In the genomic region with DNA sequence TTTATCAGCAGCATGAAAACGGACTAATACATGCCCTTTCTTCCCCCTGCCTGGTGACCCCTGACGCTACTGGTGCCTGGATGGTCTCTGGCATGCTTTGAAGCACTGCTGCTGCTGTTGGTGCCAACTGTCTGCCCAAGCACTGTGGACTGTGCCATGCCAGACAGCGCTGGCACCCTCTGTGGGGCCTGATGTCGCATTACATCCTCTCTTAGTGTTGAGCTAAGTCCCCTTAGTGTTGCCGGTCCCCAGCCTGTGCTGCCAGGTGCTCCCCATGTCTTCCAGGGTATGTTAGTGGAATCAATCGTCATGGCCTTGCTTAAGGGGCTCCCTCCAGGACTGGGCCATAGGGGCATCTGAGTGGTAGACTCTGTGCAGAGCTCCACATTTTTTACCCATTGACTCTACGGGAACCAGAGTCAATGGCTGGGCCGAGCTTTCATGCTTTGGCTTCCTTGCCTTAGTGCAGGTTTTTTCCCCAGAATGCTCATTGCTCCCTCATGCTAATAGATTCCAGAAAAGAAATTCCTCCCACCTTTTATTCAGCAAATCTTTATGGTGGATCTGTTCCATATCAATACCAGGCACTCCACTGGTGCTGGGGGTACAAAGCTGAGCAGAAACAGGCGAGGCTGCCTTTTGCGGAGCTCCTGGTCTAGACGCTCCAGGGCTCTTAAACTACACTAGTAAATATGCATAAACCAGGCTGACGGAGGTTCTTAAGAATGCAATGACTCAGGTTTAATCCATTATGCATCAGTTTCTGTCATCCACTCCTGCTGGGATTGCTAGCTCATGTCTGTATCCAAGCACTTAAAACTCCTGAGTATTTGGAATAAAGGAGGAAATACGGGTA, we compare ENCODE assay signal across 12 cellular contexts. TPM values are rescaled to one million over a fixed set of nuclear protein-coding genes. Genes with fewer than 3 reads are reported as not detected.
DNase-seq lines count a peak whose midpoint lies in the region; ATAC-seq, FAIRE-seq and TF ChIP-seq lines count a peak whose summit lies in the region.
"Had no signal": no experiment of that assay in that cellular context is flagged by ENCODE, and none has a peak within 500 bp of the region (broad histone marks: within the 10 kb centered on the region; RNA-seq: fewer than 3 reads in every experiment).

No MANE protein-coding gene starts in this region.

- intact Hi-C loops in MCF 10A (cut with micrococcal nuclease): loop anchor here (5.0 kb wide), 1 partner anchor 50 kb away; no protein-coding TSS in a partner anchor
- intact Hi-C loops in breast epithelium (cut with DNase I; ENCODE audit: low total_unique reads): no loop called here
- intact Hi-C loops in GM12878 (cut with micrococcal nuclease; ENCODE audit: unreplicated experiment): no loop called here
- intact Hi-C loops in upper lobe of right lung (cut with DNase I): no loop called here
- intact Hi-C loops in CD4-positive, alpha-beta T cell (cut with DNase I, micrococcal nuclease): no loop called here

- H3K27ac ChIP-seq in breast epithelium (no peak overlapping the region), GM12878 (ENCODE audit: control insufficient read depth, insufficient read depth) (no peak overlapping the region), upper lobe of right lung (no peak overlapping the region)
- H3K27ac ChIP-seq in CD4-positive, alpha-beta T cell (ENCODE audit: low read depth, low read length): no peak overlapping the region

- no peak overlapping the region for H3K9ac ChIP-seq in GM12878 (ENCODE audit: control insufficient read depth, insufficient read depth, low read length)

- H3K36me3 ChIP-seq in breast epithelium: no peaks in the 10 kb centered on the region
- no peaks in the 10 kb centered on the region for H3K36me3 ChIP-seq in GM12878 (ENCODE audit: control insufficient read depth in 2 of 2, insufficient read depth in 2 of 2, low read length in 1 of 2)
- no peaks in the 10 kb centered on the region for H3K36me3 ChIP-seq in upper lobe of right lung

- H3K27me3 Mint-ChIP-seq in MCF 10A (ENCODE audit: insufficient read depth, unreplicated experiment): no peaks in the 10 kb centered on the region
- H3K27me3 Mint-ChIP-seq in CD4-positive, alpha-beta T cell: peaks cover 4% of the 10 kb centered on the region

- TF ChIP-seq POLR2A in breast epithelium (IDR thresholded peaks at IDR 0.05) (no peak), GM12878 (IDR thresholded peaks at IDR 0.05; ENCODE audit: low read depth, low read length) (no peak)

- peaks cover 31% of the 10 kb centered on the region for H3K4me1 Mint-ChIP-seq in MCF 10A (ENCODE audit: insufficient read depth, unreplicated experiment)
- no peaks in the 10 kb centered on the region for H3K4me1 Mint-ChIP-seq in CD4-positive, alpha-beta T cell (ENCODE audit: low read depth)

- in situ Hi-C loops in GM12878 (cut with MboI): no loop called here

- no peak for FAIRE-seq in GM12878 (lab: Jason Lieb, UNC)
- FAIRE-seq: GM18507 had no signal

- no peak for TF ChIP-seq EP300 in GM12878 (IDR thresholded peaks at IDR 0.05; ENCODE audit: borderline replicate concordance in 1 of 2, control insufficient read depth in 1 of 2, low read depth in 2 of 2, low read length in 2 of 2)

- TF ChIP-seq CTCF in MCF 10A (IDR thresholded peaks at IDR 0.05; ENCODE audit: unreplicated experiment): no peak
- no peak for TF ChIP-seq CTCF in breast epithelium (IDR thresholded peaks at IDR 0.05)
- TF ChIP-seq CTCF in GM12878 (IDR thresholded peaks at IDR 0.05 in 2 of 3, conservative IDR thresholded peaks at IDR 0.05 in 1 of 3; ENCODE audit: control insufficient read depth in 2 of 3, extremely low read depth in 1 of 3, insufficient read depth in 1 of 3, low read depth in 3 of 3, low read length in 3 of 3): no peak
- TF ChIP-seq CTCF in upper lobe of right lung (IDR thresholded peaks at IDR 0.05): no peak
- no peak for TF ChIP-seq CTCF in CD4-positive, alpha-beta T cell (IDR thresholded peaks at IDR 0.05)

- no peaks in the 10 kb centered on the region for H3K9me3 Mint-ChIP-seq in MCF 10A (ENCODE audit: unreplicated experiment)
- no peaks in the 10 kb centered on the region for H3K9me3 Mint-ChIP-seq in CD4-positive, alpha-beta T cell
- H3K9me3 Mint-ChIP-seq: activated B cell treated with CpG ODN at 0.5 μM for 24 hours; activated naive CD8-positive, alpha-beta T cell treated with anti-CD3 and anti-CD28 coated beads, Interleukin-2, amount 50 U/mL, for 24 hours had no signal

- no peak for TF ChIP-seq RAD21 in GM12878 (IDR thresholded peaks at IDR 0.05; ENCODE audit: insufficient read depth, low read depth, low read length)

- SMC1A ChIA-PET in GM12878 (lab: Charles Lee; ENCODE audit: uncharacterized antibody, unreplicated experiment): no interaction called here

- DNase-seq in MCF 10A (ENCODE audit: unreplicated experiment): peak; percentile 90
- DNase-seq in breast epithelium (ENCODE audit: low spot score in 2 of 2): no peak
- DNase-seq in GM12878 (ENCODE audit: low read depth, low spot score): no peak
- DNase-seq in iPS-NIHi11 (ENCODE audit: low spot score): peak; percentile 32
- DNase-seq in upper lobe of right lung: no peak
- DNase-seq in CD4-positive, alpha-beta T cell: no peak
- no peak for DNase-seq in NCI-H2081 (lab: John Stamatoyannopoulos, UW)
- DNase-seq: activated B cell treated with CpG ODN at 0.5 μM for 24 hours; activated naive CD8-positive, alpha-beta T cell treated with anti-CD3 and anti-CD28 coated beads, Interleukin-2, amount 50 U/mL, for 24 hours; NCI-H2227 treated with DMSO at 0.1 percent for 48 hours had no signal

- no TSS peak for BruUV-seq in MCF 10A (replicated peaks; lab: Mats Ljungman, UMichigan)
- no TSS peak for BruUV-seq in GM12878 (replicated peaks; lab: Mats Ljungman, UMichigan)

- H3K4me2 ChIP-seq in GM12878 (ENCODE audit: control insufficient read depth, insufficient read depth): no peak overlapping the region

- H3K27me3 ChIP-seq in breast epithelium (no peaks in the 10 kb centered on the region), GM12878 (replicated peaks in 1 of 2; ENCODE audit: control insufficient read depth in 2 of 2, insufficient read depth in 2 of 2, low read length in 1 of 2) (no peaks in the 10 kb centered on the region; a peak in 1 of 4 replicates), upper lobe of right lung (no peaks in the 10 kb centered on the region)
- no peaks in the 10 kb centered on the region for H3K27me3 ChIP-seq in CD4-positive, alpha-beta T cell (ENCODE audit: control insufficient read depth, insufficient read depth, low read length)

- POLR2A ChIA-PET in MCF 10A (lab: Yijun Ruan, JAX): interaction anchor here (0.9 to 1.2 kb wide), 3 partner anchors 12 to 46 kb away, joined by 3 to 4 read pairs (median 3); no protein-coding TSS in a partner anchor
- POLR2A ChIA-PET in GM12878 (lab: Charles Lee): no interaction called here
- POLR2A ChIA-PET in CD4-positive, alpha-beta T cell (lab: Charles Lee): no interaction called here

- 35% methylated on average over 13 of the region's 13 CpGs for WGBS in GM12878 (ENCODE audit: insufficient coverage, insufficient replicate concordance, low lambda C conversion rate, missing lambda C conversion rate)

- no peaks in the 10 kb centered on the region for H3K36me3 Mint-ChIP-seq in MCF 10A (ENCODE audit: insufficient read depth, unreplicated experiment)
- no peaks in the 10 kb centered on the region for H3K36me3 Mint-ChIP-seq in CD4-positive, alpha-beta T cell (ENCODE audit: low read depth)

- ATAC-seq in GM12878: peak; percentile 32; the same call in 1 of the 3 replicates
- ATAC-seq in upper lobe of right lung: peak; percentile 79
- ATAC-seq in CD4-positive, alpha-beta T cell (ENCODE audit: poor library complexity): no peak
- ATAC-seq in GM21723 (IDR thresholded peaks at IDR 0.05; ENCODE audit: unreplicated experiment): no peak
- ATAC-seq: activated naive CD8-positive, alpha-beta T cell treated with anti-CD3 and anti-CD28 coated beads, Interleukin-2, amount 50 U/mL, for 24 hours had no signal

- H3K79me2 ChIP-seq in GM12878 (ENCODE audit: control insufficient read depth, insufficient read depth, low read length): no peaks in the 10 kb centered on the region

- H3K9me3 ChIP-seq in breast epithelium (no peaks in the 10 kb centered on the region), GM12878 (replicated peaks; ENCODE audit: control insufficient read depth, insufficient read depth, low read length) (no peaks in the 10 kb centered on the region), upper lobe of right lung (no peaks in the 10 kb centered on the region)
- H3K9me3 ChIP-seq in CD4-positive, alpha-beta T cell (ENCODE audit: control insufficient read depth, low read length): no peaks in the 10 kb centered on the region

- H3K4me1 ChIP-seq in breast epithelium (no peaks in the 10 kb centered on the region), GM12878 (ENCODE audit: control insufficient read depth, insufficient read depth, low read length) (no peaks in the 10 kb centered on the region), upper lobe of right lung (peaks cover 7% of the 10 kb centered on the region)

- H2AFZ ChIP-seq in GM12878 (ENCODE audit: control insufficient read depth, low read depth, low read length): no peak overlapping the region

- no peak overlapping the region for H3K27ac Mint-ChIP-seq in MCF 10A (ENCODE audit: low read depth, unreplicated experiment)
- no peak overlapping the region for H3K27ac Mint-ChIP-seq in CD4-positive, alpha-beta T cell
- H3K27ac Mint-ChIP-seq: activated B cell treated with CpG ODN at 0.5 μM for 24 hours; activated naive CD8-positive, alpha-beta T cell treated with anti-CD3 and anti-CD28 coated beads, Interleukin-2, amount 50 U/mL, for 24 hours had no signal

- H3K4me3 ChIP-seq in breast epithelium (no peak overlapping the region), GM12878 (no peak overlapping the region), upper lobe of right lung (no peak overlapping the region)

- RAD21 ChIA-PET in GM12878 (lab: Charles Lee; ENCODE audit: unreplicated experiment): no interaction called here

- CTCF ChIA-PET in MCF 10A (lab: Yijun Ruan, JAX) (interaction anchor here (0.6 to 0.7 kb wide), 2 partner anchors 11 to 317 kb away, joined by 3 to 4 read pairs; no protein-coding TSS in a partner anchor), GM12878 (lab: Yijun Ruan, JAX) (interaction anchor here (1.4 kb wide), 1 partner anchor 14 kb away, joined by 3 read pairs; no protein-coding TSS in a partner anchor)
- CTCF ChIA-PET in CD4-positive, alpha-beta T cell (lab: Charles Lee): no interaction called here

- peak overlapping the region; percentile 26 for H3K4me3 Mint-ChIP-seq in MCF 10A (ENCODE audit: unreplicated experiment)
- H3K4me3 Mint-ChIP-seq in CD4-positive, alpha-beta T cell: no peak overlapping the region
- H3K4me3 Mint-ChIP-seq: activated B cell treated with CpG ODN at 0.5 μM for 24 hours; activated naive CD8-positive, alpha-beta T cell treated with anti-CD3 and anti-CD28 coated beads, Interleukin-2, amount 50 U/mL, for 24 hours had no signal

- no peaks in the 10 kb centered on the region for H4K20me1 ChIP-seq in GM12878 (ENCODE audit: control insufficient read depth, insufficient read depth)

RNA-seq across cellular contexts. Expression of gene MRC1, which starts 21.8 kb away (rescaled TPM):
- total RNA-seq in MCF 10A (2022) (0.05 TPM in 1 of 2 replicates, not detected in the other), breast epithelium (100 to 1,000 TPM in 1 of 3 donors, 10 to 100 TPM in 2; 13.8 to 197 (median 29.3) TPM), GM12878 (2014; rRNA removed) (not detected in 2 replicates), GM12878 (2014; rRNA removed; fragmentation: Illumina TruSeq; extraction: Trizol) (0.04 TPM in 1 of 2 replicates, not detected in the other), GM12878 (2021) (0.19 and 0.21 TPM in 2 replicates), upper lobe of right lung (370 TPM)
- not detected in 2 replicates for total RNA-seq in GM12878 (2013; cell fraction: nucleolus; rRNA removed)
- not detected for polyA plus RNA-seq in GM12878 (2011; ENCODE audit: low read depth)
- polyA plus RNA-seq in GM12878 (2011; rRNA removed) (0.01 TPM in 1 of 2 replicates, not detected in the other), GM12878 (2014; fragmentation: Illumina TruSeq; extraction: Trizol) (0.03 TPM in 1 of 2 replicates, not detected in the other), GM12878 (2014; fragmentation: Nextera tagmentation; extraction: Ambion mirVana) (under 1 TPM in 1 of 2 experiments, not detected in 1; 0.02 TPM), GM12878 (2014; rRNA removed) (0.01 TPM in 1 of 2 replicates, not detected in the other), GM12878 (2016; fragmentation: Nextera tagmentation; extraction: Ambion mirVana) (not detected)
- not detected in 2 replicates for polyA plus RNA-seq in GM12878 (2011; cell fraction: cytosol; rRNA removed)
- polyA plus RNA-seq in GM12878 (2011; cell fraction: nucleus; rRNA removed): 0.03 TPM in 1 of 2 replicates, not detected in the other
- 0.01 and 0.03 TPM in 2 replicates for polyA plus RNA-seq in GM12878 (2012)
- polyA minus RNA-seq in GM12878 (2011; rRNA and poly(A)+ RNA removed): 0.07 TPM in 1 of 2 replicates, not detected in the other
- not detected in 2 replicates for polyA minus RNA-seq in GM12878 (2011; cell fraction: cytosol; rRNA and poly(A)+ RNA removed)
- not detected in 2 replicates for polyA minus RNA-seq in GM12878 (2011; cell fraction: nucleus; rRNA and poly(A)+ RNA removed)
- under 1 TPM; 0.08 TPM for total RNA-seq in CD4-positive, alpha-beta T cell

RNA-seq across cellular contexts. Expression of gene TMEM236, which starts 35.3 kb away (rescaled TPM):
- 0.09 and 0.37 TPM in 2 replicates for total RNA-seq in MCF 10A (2022)
- total RNA-seq in breast epithelium: 1 to 10 TPM in 1 of 3 donors, under 1 TPM in 2; 0.59 to 2.9 (median 0.66) TPM
- total RNA-seq in GM12878 (2013; cell fraction: nucleolus; rRNA removed): 0.10 TPM in 1 of 2 replicates, not detected in the other
- not detected in 2 replicates for total RNA-seq in GM12878 (2014; rRNA removed)
- total RNA-seq in GM12878 (2014; rRNA removed; fragmentation: Illumina TruSeq; extraction: Trizol): not detected in 2 replicates
- not detected in 2 replicates for total RNA-seq in GM12878 (2021)
- not detected for polyA plus RNA-seq in GM12878 (2011; ENCODE audit: low read depth)
- 0.01 and 0.03 TPM in 2 replicates for polyA plus RNA-seq in GM12878 (2011; rRNA removed)
- 0.01 and 0.02 TPM in 2 replicates for polyA plus RNA-seq in GM12878 (2011; cell fraction: cytosol; rRNA removed)
- polyA plus RNA-seq in GM12878 (2011; cell fraction: nucleus; rRNA removed): 0.03 and 0.04 TPM in 2 replicates
- not detected in 2 replicates for polyA plus RNA-seq in GM12878 (2012)
- polyA plus RNA-seq in GM12878 (2014; fragmentation: Illumina TruSeq; extraction: Trizol): not detected in 2 replicates
- polyA plus RNA-seq in GM12878 (2014; fragmentation: Nextera tagmentation; extraction: Ambion mirVana): not detected
- polyA plus RNA-seq in GM12878 (2014; rRNA removed): not detected in 2 replicates
- polyA plus RNA-seq in GM12878 (2016; fragmentation: Nextera tagmentation; extraction: Ambion mirVana): not detected
- polyA minus RNA-seq in GM12878 (2011; rRNA and poly(A)+ RNA removed): not detected in 2 replicates
- polyA minus RNA-seq in GM12878 (2011; cell fraction: cytosol; rRNA and poly(A)+ RNA removed): not detected in 2 replicates
- not detected in 2 replicates for polyA minus RNA-seq in GM12878 (2011; cell fraction: nucleus; rRNA and poly(A)+ RNA removed)
- 5.0 TPM for total RNA-seq in upper lobe of right lung
- total RNA-seq in CD4-positive, alpha-beta T cell: under 1 TPM; 0.05 to 0.06 TPM

Comparison
In these comparisons a context has a peak if more than half of its experiments do, and no peak if none do; other contexts are left out.
1. DNase-seq: peak in MCF 10A (single experiment) and iPS-NIHi11 (single experiment); none in breast epithelium (0 of 2), GM12878 (single experiment), upper lobe of right lung (single experiment), CD4-positive, alpha-beta T cell (0 of 10) and NCI-H2081 (0 of 2).
2. RNA of gene MRC1, which starts 21.8 kb away (total RNA-seq): 370 TPM in upper lobe of right lung (single experiment) and 13.8 to 197 TPM in breast epithelium; 0.08 TPM in CD4-positive, alpha-beta T cell, 0.04 to 0.21 TPM in GM12878 and 0.05 TPM in MCF 10A; every median in the first group is over 10 times any median in the second.
3. ATAC-seq: peak in GM12878 (single experiment) and upper lobe of right lung (single experiment); none in CD4-positive, alpha-beta T cell (single experiment) and GM21723 (single experiment).